1 cellular context compared by ENCODE assay signal in the genomic region with DNA sequence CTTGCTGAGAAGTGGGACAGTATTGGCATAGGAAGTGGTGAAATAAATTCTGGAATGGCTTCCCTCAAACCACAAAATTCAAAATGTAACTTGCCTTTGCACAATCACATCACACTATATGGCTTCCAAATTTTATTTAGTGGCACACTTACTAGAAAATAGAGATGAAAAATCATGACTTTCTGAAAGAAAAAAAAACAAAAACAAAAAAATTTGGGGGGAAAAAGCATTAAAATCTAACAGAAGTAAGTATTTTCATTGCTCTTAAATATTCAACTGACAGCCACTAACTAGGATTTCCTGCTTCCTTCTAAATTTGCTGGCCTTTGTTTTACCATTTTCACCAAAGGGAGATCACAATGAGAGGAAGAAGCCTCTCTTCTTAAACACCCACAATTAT.
TF ChIP-seq lines count a peak whose summit lies in the region.

No MANE protein-coding gene starts in this region.

TF ChIP-seq in GM12878, 131 proteins besides CTCF, POLR2A, EP300 and RAD21 (continued from another document):
- TF ChIP-seq, protein P1, sequence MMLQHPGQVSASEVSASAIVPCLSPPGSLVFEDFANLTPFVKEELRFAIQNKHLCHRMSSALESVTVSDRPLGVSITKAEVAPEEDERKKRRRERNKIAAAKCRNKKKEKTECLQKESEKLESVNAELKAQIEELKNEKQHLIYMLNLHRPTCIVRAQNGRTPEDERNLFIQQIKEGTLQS (IDR thresholded peaks at IDR 0.05; ENCODE audit: borderline replicate concordance, extremely low read depth, low read depth, low read length) = no peak
- TF ChIP-seq HDAC6 (IDR thresholded peaks at IDR 0.05; ENCODE audit: unreplicated experiment) (no peak), GABPA (IDR thresholded peaks at IDR 0.05; ENCODE audit: low read depth) (no peak), EZH2 (IDR thresholded peaks at IDR 0.05; ENCODE audit: borderline replicate concordance, control insufficient read depth, low read depth, low read length) (no peak), SREBF1 (IDR thresholded peaks at IDR 0.05; ENCODE audit: low read length) (no peak), SRF (IDR thresholded peaks at IDR 0.05; ENCODE audit: low read depth in 2 of 2, low read length in 2 of 2) (no peak), ESRRA (IDR thresholded peaks at IDR 0.05; ENCODE audit: low read length) (no peak), TARDBP (IDR thresholded peaks at IDR 0.05; ENCODE audit: borderline replicate concordance) (no peak), RB1 (IDR thresholded peaks at IDR 0.05; ENCODE audit: borderline replicate concordance) (no peak), GATAD2B (conservative IDR thresholded peaks at IDR 0.05; ENCODE audit: low read depth) (no peak), MEF2B (IDR thresholded peaks at IDR 0.05; ENCODE audit: partially characterized antibody, poor library complexity, severe bottlenecking) (no peak)
- TF ChIP-seq, protein P2, sequence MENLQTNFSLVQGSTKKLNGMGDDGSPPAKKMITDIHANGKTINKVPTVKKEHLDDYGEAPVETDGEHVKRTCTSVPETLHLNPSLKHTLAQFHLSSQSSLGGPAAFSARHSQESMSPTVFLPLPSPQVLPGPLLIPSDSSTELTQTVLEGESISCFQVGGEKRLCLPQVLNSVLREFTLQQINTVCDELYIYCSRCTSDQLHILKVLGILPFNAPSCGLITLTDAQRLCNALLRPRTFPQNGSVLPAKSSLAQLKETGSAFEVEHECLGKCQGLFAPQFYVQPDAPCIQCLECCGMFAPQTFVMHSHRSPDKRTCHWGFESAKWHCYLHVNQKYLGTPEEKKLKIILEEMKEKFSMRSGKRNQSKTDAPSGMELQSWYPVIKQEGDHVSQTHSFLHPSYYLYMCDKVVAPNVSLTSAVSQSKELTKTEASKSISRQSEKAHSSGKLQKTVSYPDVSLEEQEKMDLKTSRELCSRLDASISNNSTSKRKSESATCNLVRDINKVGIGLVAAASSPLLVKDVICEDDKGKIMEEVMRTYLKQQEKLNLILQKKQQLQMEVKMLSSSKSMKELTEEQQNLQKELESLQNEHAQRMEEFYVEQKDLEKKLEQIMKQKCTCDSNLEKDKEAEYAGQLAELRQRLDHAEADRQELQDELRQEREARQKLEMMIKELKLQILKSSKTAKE (IDR thresholded peaks at IDR 0.05; ENCODE audit: low read depth, poor library complexity, severe bottlenecking) = no peak
- TF ChIP-seq, protein P3, sequence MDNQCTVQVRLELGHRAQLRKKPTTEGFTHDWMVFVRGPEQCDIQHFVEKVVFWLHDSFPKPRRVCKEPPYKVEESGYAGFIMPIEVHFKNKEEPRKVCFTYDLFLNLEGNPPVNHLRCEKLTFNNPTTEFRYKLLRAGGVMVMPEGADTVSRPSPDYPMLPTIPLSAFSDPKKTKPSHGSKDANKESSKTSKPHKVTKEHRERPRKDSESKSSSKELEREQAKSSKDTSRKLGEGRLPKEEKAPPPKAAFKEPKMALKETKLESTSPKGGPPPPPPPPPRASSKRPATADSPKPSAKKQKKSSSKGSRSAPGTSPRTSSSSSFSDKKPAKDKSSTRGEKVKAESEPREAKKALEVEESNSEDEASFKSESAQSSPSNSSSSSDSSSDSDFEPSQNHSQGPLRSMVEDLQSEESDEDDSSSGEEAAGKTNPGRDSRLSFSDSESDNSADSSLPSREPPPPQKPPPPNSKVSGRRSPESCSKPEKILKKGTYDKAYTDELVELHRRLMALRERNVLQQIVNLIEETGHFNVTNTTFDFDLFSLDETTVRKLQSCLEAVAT (IDR thresholded peaks at IDR 0.05) = no peak
